1 cellular context compared by ENCODE assay signal in genomic region chr7:132117181-132117580, GRCh38.
TF ChIP-seq lines count a peak whose summit lies in the region.

No MANE protein-coding gene starts in this region.

TF ChIP-seq in A549, 52 proteins besides CTCF, POLR2A, EP300 and RAD21 (continued from another document):
- no peak for TF ChIP-seq REST (IDR thresholded peaks at IDR 0.05)
- TF ChIP-seq HOXB13 (CRISPR knock-in tag; IDR thresholded peaks at IDR 0.05; ENCODE audit: low read depth), result no peak
- no peak for TF ChIP-seq SREBF2 (IDR thresholded peaks at IDR 0.05)
- no peak for TF ChIP-seq BCL3 (IDR thresholded peaks at IDR 0.05)
- no peak for TF ChIP-seq ZSCAN20 (CRISPR knock-in tag; IDR thresholded peaks at IDR 0.05)
- TF ChIP-seq TFCP2L1 (CRISPR knock-in tag; IDR thresholded peaks at IDR 0.05), result no peak
- 0 out of 2 replicates have a peak, but pooled peaks have one; percentile 35 for TF ChIP-seq HOXB5 (CRISPR knock-in tag; IDR thresholded peaks at IDR 0.05)
- no peak for TF ChIP-seq HOXA7 (CRISPR knock-in tag; IDR thresholded peaks at IDR 0.05)
- peak in 1 of 2 experiments; percentile 39; a peak in 1 of 4 replicates for TF ChIP-seq CEBPB (IDR thresholded peaks at IDR 0.05)
- TF ChIP-seq FOSB (CRISPR knock-in tag; IDR thresholded peaks at IDR 0.05), result no peak
- TF ChIP-seq FOSL2 (IDR thresholded peaks at IDR 0.05), result peak; percentile 75
- peak; percentile 94 for TF ChIP-seq FOSL2 (CRISPR knock-in tag; IDR thresholded peaks at IDR 0.05)
- no peak for TF ChIP-seq RCOR1 (IDR thresholded peaks at IDR 0.05; ENCODE audit: low read depth, low read length)
- TF ChIP-seq SMC3 (IDR thresholded peaks at IDR 0.05), result peak; percentile 20; the same call in 1 of the 3 replicates
- no peak for TF ChIP-seq NR3C1 (IDR thresholded peaks at IDR 0.05)
- TF ChIP-seq USF2 (IDR thresholded peaks at IDR 0.05), result 0 out of 2 replicates have a peak, but pooled peaks have one; percentile 22
- no peak for TF ChIP-seq HEYL (CRISPR knock-in tag; IDR thresholded peaks at IDR 0.05)
- no peak for TF ChIP-seq MAZ (IDR thresholded peaks at IDR 0.05; ENCODE audit: borderline replicate concordance, low read depth, low read length)
- no peak for TF ChIP-seq FOXS1 (CRISPR knock-in tag; IDR thresholded peaks at IDR 0.05)
- no peak for TF ChIP-seq KDM1A (IDR thresholded peaks at IDR 0.05; ENCODE audit: low read depth)
- no peak for TF ChIP-seq CHD4 (IDR thresholded peaks at IDR 0.05; ENCODE audit: borderline replicate concordance)
- no peak for TF ChIP-seq JUN (IDR thresholded peaks at IDR 0.05)
- no peak for TF ChIP-seq RNF2 (IDR thresholded peaks at IDR 0.05; ENCODE audit: borderline replicate concordance, low read depth)
- TF ChIP-seq MAX (IDR thresholded peaks at IDR 0.05), result peak; percentile 71
- no peak for TF ChIP-seq ZC3H11A (IDR thresholded peaks at IDR 0.05)
- no peak for TF ChIP-seq PBX3 (IDR thresholded peaks at IDR 0.05)
- peak; percentile 80 for TF ChIP-seq NFE2L2 (conservative IDR thresholded peaks at IDR 0.05; ENCODE audit: low read length)
